Comparison of ENCODE assay signal across 8 cellular contexts in genomic region chr6:18264338-18265098, GRCh38. TPM values are rescaled to one million over a fixed set of nuclear protein-coding genes. Genes with fewer than 3 reads are reported as not detected.
DNase-seq lines count a peak whose midpoint lies in the region; ATAC-seq, FAIRE-seq and TF ChIP-seq lines count a peak whose summit lies in the region.

TSS of gene DEK (minus strand) at chr6:18264530. CDS start at chr6:18263987, 543 bp downstream.

- H3K36me3 Mint-ChIP-seq in WTC11, result peaks cover 29% of the 10 kb centered on the region
- H3K36me3 Mint-ChIP-seq in immature natural killer cell, result no peaks in the 10 kb centered on the region

- peaks cover 44% of the 10 kb centered on the region for H3K4me1 Mint-ChIP-seq in WTC11
- peaks cover 54% of the 10 kb centered on the region in 2 donors for H3K4me1 Mint-ChIP-seq in immature natural killer cell

- POLR2A ChIA-PET in AG04449 (lab: Yijun Ruan, JAX) (interaction anchor here (1.1 to 1.2 kb wide), 2 partner anchors 9 to 23 kb away, joined by 3 to 4 read pairs; no protein-coding TSS in a partner anchor), WTC11 (lab: Charles Lee) (interaction anchor here (0.6 kb wide), 2 partner anchors 10 to 107 kb away, joined by 3 to 5 read pairs; no protein-coding TSS in a partner anchor)

- H3K4me3 Mint-ChIP-seq in WTC11, result peak within 1 kb of the TSS; percentile 94
- peak within 1 kb of the TSS; percentile 93 to 98 (median 96) for H3K4me3 Mint-ChIP-seq in immature natural killer cell

- peak within 1 kb of the TSS; percentile 93 for H3K4me3 ChIP-seq in AG04449 (ENCODE audit: low read depth, low read length)
- H3K4me3 ChIP-seq in bronchial epithelial cell (ENCODE audit: low read depth, low read length), result peak within 1 kb of the TSS; percentile 67

- FAIRE-seq in bronchial epithelial cell (lab: Jason Lieb, UNC), result no peak

- peak within 1 kb of the TSS; percentile 97 for H3K27ac Mint-ChIP-seq in WTC11
- peak within 1 kb of the TSS; percentile 91 to 98 (median 97) for H3K27ac Mint-ChIP-seq in immature natural killer cell

- no peaks in the 10 kb centered on the region for H3K36me3 ChIP-seq in bronchial epithelial cell (ENCODE audit: control insufficient read depth, insufficient read depth, low read length)

- H3K9me3 Mint-ChIP-seq in WTC11 (no peaks in the 10 kb centered on the region), immature natural killer cell (no peaks in the 10 kb centered on the region)

- TF ChIP-seq CTCF in AG04449 (IDR thresholded peaks at IDR 0.05; ENCODE audit: insufficient read depth, low read length, missing control alignments), result peak; percentile 63
- TF ChIP-seq CTCF in WTC11 (IDR thresholded peaks at IDR 0.05), result no peak
- TF ChIP-seq CTCF in bronchial epithelial cell (IDR thresholded peaks at IDR 0.05; ENCODE audit: insufficient read depth, low read length, severe bottlenecking), result peak; percentile 66

- H3K27me3 ChIP-seq in bronchial epithelial cell (ENCODE audit: control insufficient read depth, insufficient read depth, low read length), result no peaks in the 10 kb centered on the region

- DNase-seq in AG04449 (ENCODE audit: low read depth, low spot score), result no peak
- peak; percentile 77 for DNase-seq in NCI-H2196 treated with DMSO at 0.1 percent for 48 hours (lab: John Stamatoyannopoulos, UW; ENCODE audit: unreplicated experiment)
- DNase-seq in WTC11 (ENCODE audit: low spot score), result peak; percentile 87
- peak; percentile 52 for DNase-seq in bronchial epithelial cell (ENCODE audit: low read depth)
- peak; percentile 79 to 82 (median 82) for DNase-seq in immature natural killer cell
- peak; percentile 57 for DNase-seq in smooth muscle cell of the brain vasculature (ENCODE audit: low read depth, low spot score)

- ATAC-seq in GM18868 (IDR thresholded peaks at IDR 0.05; ENCODE audit: unreplicated experiment), result peak; percentile 35
- ATAC-seq in HG03139 (IDR thresholded peaks at IDR 0.05; ENCODE audit: unreplicated experiment), result peak; percentile 36
- peak; percentile 72 for ATAC-seq in WTC11

- CTCF ChIA-PET in AG04449 (lab: Yijun Ruan, JAX), result interaction anchor here (0.8 to 1.9 kb wide), 4 partner anchors 15 to 237 kb away, joined by 3 to 9 read pairs (median 5); no protein-coding TSS in a partner anchor
- CTCF ChIA-PET in WTC11 (lab: Charles Lee), result interaction anchor here (0.9 to 1.4 kb wide), 3 partner anchors 13 to 123 kb away, joined by 3 to 6 read pairs (median 3); partner anchors contain the start of gene RNF144B

- H3K27me3 Mint-ChIP-seq in WTC11 (ENCODE audit: low read depth) (no peaks in the 10 kb centered on the region), immature natural killer cell (ENCODE audit: low read depth in 3 of 3) (peaks cover 11 to 24% (median 14%) of the 10 kb centered on the region in 3 donors)

TF ChIP-seq in WTC11, 78 proteins besides CTCF, POLR2A, EP300 and RAD21 (continues in another document):
- 0 out of 2 replicates have a peak, but pooled peaks have one; percentile 18 for TF ChIP-seq NFE2L1 (CRISPR knock-in tag; IDR thresholded peaks at IDR 0.05)
- TF ChIP-seq FOXK1 (CRISPR knock-in tag; IDR thresholded peaks at IDR 0.05), result peak; percentile 75
- peak; percentile 91; the same call in 1 of the 2 replicates for TF ChIP-seq E2F4 (CRISPR knock-in tag; IDR thresholded peaks at IDR 0.05; ENCODE audit: borderline replicate concordance, low read depth)
- no peak for TF ChIP-seq HMGA2 (CRISPR knock-in tag; IDR thresholded peaks at IDR 0.05)
- TF ChIP-seq FOXP4 (CRISPR knock-in tag; IDR thresholded peaks at IDR 0.05), result 0 out of 2 replicates have a peak, but pooled peaks have one; percentile 46
- TF ChIP-seq ETV6 (CRISPR knock-in tag; IDR thresholded peaks at IDR 0.05), result 0 out of 2 replicates have a peak, but pooled peaks have one; percentile 29
- peak; percentile 17; the same call in 1 of the 2 replicates for TF ChIP-seq JUN (CRISPR knock-in tag; IDR thresholded peaks at IDR 0.05)
- no peak for TF ChIP-seq ATF2 (CRISPR knock-in tag; IDR thresholded peaks at IDR 0.05; ENCODE audit: borderline replicate concordance, low read depth)
- TF ChIP-seq ATF3 (CRISPR knock-in tag; conservative IDR thresholded peaks at IDR 0.05), result no peak
- peak; percentile 73; the same call in 1 of the 2 replicates for TF ChIP-seq TCF7 (CRISPR knock-in tag; IDR thresholded peaks at IDR 0.05; ENCODE audit: low read depth)
- TF ChIP-seq HMGXB4 (CRISPR knock-in tag; IDR thresholded peaks at IDR 0.05), result 0 out of 2 replicates have a peak, but pooled peaks have one; percentile 67
- TF ChIP-seq GABPB1 (CRISPR knock-in tag; IDR thresholded peaks at IDR 0.05), result 0 out of 2 replicates have a peak, but pooled peaks have one; percentile 7
- TF ChIP-seq ZBTB43 (CRISPR knock-in tag; IDR thresholded peaks at IDR 0.05), result peak; percentile 49; the same call in 1 of the 2 replicates
- no peak for TF ChIP-seq E2F1 (CRISPR knock-in tag; IDR thresholded peaks at IDR 0.05)

RNA-seq across cellular contexts. Expression of gene DEK, which starts in this region (rescaled TPM):
- total RNA-seq in WTC11 (2021) (180 to 204 TPM (median 194 TPM) in 3 replicates), bronchial epithelial cell (50.3 and 63.1 TPM in 2 replicates)
- 10 to 100 TPM; 44.0 to 98.5 (median 87.7) TPM for polyA plus RNA-seq in immature natural killer cell
